Comparison of ENCODE assay signal across 10 cellular contexts in the genomic region with DNA sequence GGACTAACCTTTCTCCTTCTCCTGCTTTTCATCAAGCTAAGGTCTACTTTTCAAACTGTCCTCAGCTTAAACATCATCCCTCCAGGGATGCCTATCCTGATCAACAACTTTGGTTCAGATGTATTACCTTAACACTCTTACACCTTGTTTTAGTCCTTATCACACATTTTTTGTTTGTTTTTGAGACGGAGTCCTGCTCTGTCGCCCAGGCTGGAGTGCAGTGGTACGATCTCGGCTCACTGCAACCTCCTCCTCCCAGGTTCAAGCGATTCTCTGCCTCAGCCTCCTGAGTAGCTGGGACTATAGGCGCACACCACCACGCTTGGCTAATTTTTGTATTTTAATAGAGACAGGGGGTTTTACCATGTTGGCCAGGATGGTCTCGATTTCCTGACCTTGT. TPM values are rescaled to one million over a fixed set of nuclear protein-coding genes. Genes with fewer than 3 reads are reported as not detected.
DNase-seq lines count a peak whose midpoint lies in the region; ATAC-seq and TF ChIP-seq lines count a peak whose summit lies in the region.
"Not testable (repeated sequence)": the region's sequence is repeated elsewhere in the genome, so short reads cannot be mapped to it uniquely, and the experiment has no call there.
"Had no signal": no experiment of that assay in that cellular context is flagged by ENCODE, and none has a peak within 500 bp of the region (broad histone marks: within the 10 kb centered on the region; RNA-seq: fewer than 3 reads in every experiment).

No MANE protein-coding gene starts in this region.

- peaks cover 24% of the 10 kb centered on the region for H3K4me1 ChIP-seq in BLaER1
- not testable (repeated sequence) for H3K4me1 ChIP-seq in HUES48 (ENCODE audit: control insufficient read depth, insufficient read depth, low read length); SK-N-SH (ENCODE audit: control insufficient read depth in 1 of 2, insufficient read depth in 2 of 2, low read depth in 1 of 2, low read length in 1 of 2)

- H3K79me2 ChIP-seq in SK-N-SH (ENCODE audit: insufficient read depth) = peaks cover 39% of the 10 kb centered on the region

- peak overlapping the region; percentile 95 for H3K4me2 ChIP-seq in BLaER1
- peak overlapping the region; percentile 67 for H3K4me2 ChIP-seq in SK-N-SH

- H4K20me1 ChIP-seq in BLaER1; SK-N-SH (ENCODE audit: insufficient read depth): not testable (repeated sequence)

- not testable (repeated sequence) for H3K27me3 ChIP-seq in BLaER1; HUES48 (ENCODE audit: control insufficient read depth, insufficient read depth, low read length); SK-N-SH (ENCODE audit: insufficient read depth)

- H3K27me3 Mint-ChIP-seq in activated naive CD4-positive, alpha-beta T cell treated with anti-CD3 and anti-CD28 coated beads, Interleukin-2, amount 50 U/mL, for 24 hours; effector memory CD8-positive, alpha-beta T cell; stimulated activated naive CD8-positive, alpha-beta T cell treated with anti-CD3 and anti-CD28 coated beads, Interleukin-15, Interleukin-2, amounts not matched to agents 100 ng/mL and 50 ng/mL, for 24 hours: not testable (repeated sequence)
- H3K27me3 Mint-ChIP-seq in nephron progenitor cell (ENCODE audit: low read depth, poor library complexity) = peaks cover 13% of the 10 kb centered on the region

- H3K36me3 ChIP-seq in BLaER1 (peaks cover 35% of the 10 kb centered on the region), HUES48 (ENCODE audit: control insufficient read depth, insufficient read depth, low read length) (peaks cover 24% of the 10 kb centered on the region), SK-N-SH (replicated peaks in 1 of 2; ENCODE audit: control insufficient read depth in 1 of 2, insufficient read depth in 2 of 2, low read length in 1 of 2) (peaks cover 14 to 16% of the 10 kb centered on the region in 2 experiments)

- not testable (repeated sequence) for H3K36me3 Mint-ChIP-seq in activated naive CD4-positive, alpha-beta T cell treated with anti-CD3 and anti-CD28 coated beads, Interleukin-2, amount 50 U/mL, for 24 hours
- H3K36me3 Mint-ChIP-seq in effector memory CD8-positive, alpha-beta T cell (ENCODE audit: insufficient read depth) = peaks cover 32% of the 10 kb centered on the region
- H3K36me3 Mint-ChIP-seq in nephron progenitor cell (ENCODE audit: low read depth) = peaks cover 25% of the 10 kb centered on the region
- peaks cover 24% of the 10 kb centered on the region for H3K36me3 Mint-ChIP-seq in stimulated activated naive CD8-positive, alpha-beta T cell treated with anti-CD3 and anti-CD28 coated beads, Interleukin-15, Interleukin-2, amounts not matched to agents 100 ng/mL and 50 ng/mL, for 24 hours (ENCODE audit: low read depth)

- DNase-seq in SK-N-SH; effector memory CD8-positive, alpha-beta T cell; nephron progenitor cell: not testable (repeated sequence)

- peaks cover 42% of the 10 kb centered on the region for H3K4me1 Mint-ChIP-seq in activated naive CD4-positive, alpha-beta T cell treated with anti-CD3 and anti-CD28 coated beads, Interleukin-2, amount 50 U/mL, for 24 hours
- peaks cover 29 to 30% of the 10 kb centered on the region in 2 donors for H3K4me1 Mint-ChIP-seq in effector memory CD8-positive, alpha-beta T cell (ENCODE audit: low read depth in 2 of 2)
- peaks cover 22% of the 10 kb centered on the region for H3K4me1 Mint-ChIP-seq in nephron progenitor cell
- H3K4me1 Mint-ChIP-seq in stimulated activated naive CD8-positive, alpha-beta T cell treated with anti-CD3 and anti-CD28 coated beads, Interleukin-15, Interleukin-2, amounts not matched to agents 100 ng/mL and 50 ng/mL, for 24 hours (ENCODE audit: low read depth) = peaks cover 30% of the 10 kb centered on the region

- not testable (repeated sequence) for H3K9me2 ChIP-seq in SK-N-SH

- not testable (repeated sequence) for ATAC-seq in effector memory CD8-positive, alpha-beta T cell (replicated peaks)

- H3K27ac ChIP-seq in BLaER1 (peak overlapping the region; percentile 93), SK-N-SH (ENCODE audit: low read depth in 2 of 2, low read length in 1 of 2) (peak overlapping the region in 1 of 2 experiments; percentile 88; a peak in 1 of 4 replicates)
- H3K27ac ChIP-seq in HUES48 (ENCODE audit: low read depth, low read length) = not testable (repeated sequence)

- H3K9me3 Mint-ChIP-seq in activated naive CD4-positive, alpha-beta T cell treated with anti-CD3 and anti-CD28 coated beads, Interleukin-2, amount 50 U/mL, for 24 hours; effector memory CD8-positive, alpha-beta T cell; nephron progenitor cell; stimulated activated naive CD8-positive, alpha-beta T cell treated with anti-CD3 and anti-CD28 coated beads, Interleukin-15, Interleukin-2, amounts not matched to agents 100 ng/mL and 50 ng/mL, for 24 hours: not testable (repeated sequence)

- H2AFZ ChIP-seq in SK-N-SH (ENCODE audit: low read depth) = not testable (repeated sequence)

- POLR2A ChIA-PET in SK-N-SH (lab: Yijun Ruan, JAX) = interaction anchor here (1.4 to 2.1 kb wide), 2 partner anchors 22 to 93 kb away, joined by 4 to 10 read pairs; a partner anchor contains a TSS

- H3F3A ChIP-seq in SK-N-SH (replicated peaks; ENCODE audit: insufficient read depth) = not testable (repeated sequence)

- CTCF ChIA-PET in SK-N-SH (lab: Yijun Ruan, JAX) = interaction anchor here (0.9 to 3.3 kb wide), 2 partner anchors 14 to 193 kb away, joined by 3 to 21 read pairs; a partner anchor contains a TSS

- peak overlapping the region; percentile 30 for H3K27ac Mint-ChIP-seq in activated naive CD4-positive, alpha-beta T cell treated with anti-CD3 and anti-CD28 coated beads, Interleukin-2, amount 50 U/mL, for 24 hours
- peak overlapping the region; percentile 97 to 99 for H3K27ac Mint-ChIP-seq in effector memory CD8-positive, alpha-beta T cell
- peak overlapping the region; percentile 75 for H3K27ac Mint-ChIP-seq in nephron progenitor cell
- peak overlapping the region; percentile 98 for H3K27ac Mint-ChIP-seq in stimulated activated naive CD8-positive, alpha-beta T cell treated with anti-CD3 and anti-CD28 coated beads, Interleukin-15, Interleukin-2, amounts not matched to agents 100 ng/mL and 50 ng/mL, for 24 hours

- H3K9me3 ChIP-seq in BLaER1; HUES48 (ENCODE audit: control insufficient read depth, insufficient read depth, low read length); SK-N-SH; iPS-18c (ENCODE audit: control insufficient read depth, insufficient read depth, low read length): not testable (repeated sequence)

- peak overlapping the region; percentile 93 for H3K9ac ChIP-seq in BLaER1
- H3K9ac ChIP-seq in HUES48 (ENCODE audit: low read depth, low read length) = not testable (repeated sequence)
- H3K9ac ChIP-seq in SK-N-SH = peak overlapping the region; percentile 89

- not testable (repeated sequence) for TF ChIP-seq CTCF in SK-N-SH (IDR thresholded peaks at IDR 0.05); nephron progenitor cell (IDR thresholded peaks at IDR 0.05)

- peak overlapping the region; percentile 100 for H3K4me3 Mint-ChIP-seq in activated naive CD4-positive, alpha-beta T cell treated with anti-CD3 and anti-CD28 coated beads, Interleukin-2, amount 50 U/mL, for 24 hours
- H3K4me3 Mint-ChIP-seq in effector memory CD8-positive, alpha-beta T cell = peak overlapping the region; percentile 98 to 100
- H3K4me3 Mint-ChIP-seq in nephron progenitor cell = peak overlapping the region; percentile 96
- H3K4me3 Mint-ChIP-seq in stimulated activated naive CD8-positive, alpha-beta T cell treated with anti-CD3 and anti-CD28 coated beads, Interleukin-15, Interleukin-2, amounts not matched to agents 100 ng/mL and 50 ng/mL, for 24 hours = peak overlapping the region; percentile 98

- not testable (repeated sequence) for TF ChIP-seq RAD21 in SK-N-SH (IDR thresholded peaks at IDR 0.05; ENCODE audit: low read length)

- not testable (repeated sequence) for TF ChIP-seq EP300 in SK-N-SH (IDR thresholded peaks at IDR 0.05; ENCODE audit: borderline replicate concordance in 1 of 2, low read depth in 1 of 2, low read length in 1 of 2)

- peak overlapping the region; percentile 84 for H3K4me3 ChIP-seq in BLaER1
- peak overlapping the region; percentile 97 for H3K4me3 ChIP-seq in HUES48 (ENCODE audit: low read depth, low read length)
- peak overlapping the region; percentile 66 to 83 for H3K4me3 ChIP-seq in SK-N-SH (ENCODE audit: low read depth in 2 of 2, low read length in 1 of 2)
- H3K4me3 ChIP-seq in iPS-18c (ENCODE audit: insufficient read depth, low read depth, low read length) = peak overlapping the region; percentile 99

- whole genome bisulfite sequencing in SK-N-SH (ENCODE audit: low lambda C conversion rate) = 70% methylated on average over 8 of the region's 8 CpGs

RNA-seq across cellular contexts. Expression of a gene that starts 1.3 kb away (rescaled TPM):
- 80.2 and 104 TPM in 2 replicates for polyA plus RNA-seq in SK-N-SH (2012; rRNA removed)
- polyA plus RNA-seq in SK-N-SH (2012; cell fraction: cytosol; rRNA removed) = 83.8 and 84.8 TPM in 2 replicates
- 36.2 and 59.0 TPM in 2 replicates for polyA plus RNA-seq in SK-N-SH (2012; cell fraction: nucleus; rRNA removed)

RNA-seq across cellular contexts. Expression of a gene that starts 9.7 kb away (rescaled TPM):
- polyA plus RNA-seq in SK-N-SH (2012; rRNA removed) = 66.0 and 94.1 TPM in 2 replicates
- 63.4 and 71.2 TPM in 2 replicates for polyA plus RNA-seq in SK-N-SH (2012; cell fraction: cytosol; rRNA removed)
- polyA plus RNA-seq in SK-N-SH (2012; cell fraction: nucleus; rRNA removed) = 75.3 and 136 TPM in 2 replicates

RNA-seq across cellular contexts. Expression of a gene that starts 12.9 kb away (rescaled TPM):
- 0.57 and 0.59 TPM in 2 replicates for polyA plus RNA-seq in SK-N-SH (2012; rRNA removed)
- polyA plus RNA-seq in SK-N-SH (2012; cell fraction: cytosol; rRNA removed) = 0.20 and 0.37 TPM in 2 replicates
- polyA plus RNA-seq in SK-N-SH (2012; cell fraction: nucleus; rRNA removed) = 1.7 and 2.0 TPM in 2 replicates
- polyA plus RNA-seq: CD14-positive monocyte, liver had no signal

RNA-seq across cellular contexts. Expression of a gene that starts 22.7 kb away (rescaled TPM):
- 23.4 and 27.8 TPM in 2 replicates for polyA plus RNA-seq in SK-N-SH (2012; rRNA removed)
- polyA plus RNA-seq in SK-N-SH (2012; cell fraction: cytosol; rRNA removed) = 19.6 and 20.7 TPM in 2 replicates
- 61.7 and 92.2 TPM in 2 replicates for polyA plus RNA-seq in SK-N-SH (2012; cell fraction: nucleus; rRNA removed)

RNA-seq across cellular contexts. Expression of a gene that starts 23.0 kb away (rescaled TPM):
- polyA plus RNA-seq in SK-N-SH (2012; rRNA removed) = 4.5 and 5.1 TPM in 2 replicates
- 3.7 and 4.4 TPM in 2 replicates for polyA plus RNA-seq in SK-N-SH (2012; cell fraction: cytosol; rRNA removed)
- 7.1 and 7.3 TPM in 2 replicates for polyA plus RNA-seq in SK-N-SH (2012; cell fraction: nucleus; rRNA removed)

Comparison
In these comparisons a context has a peak if more than half of its experiments do, and no peak if none do; other contexts are left out.
1. H3K27ac Mint-ChIP-seq: peak in every context shown above with its lines; median percentile 98 in effector memory CD8-positive, alpha-beta T cell; 98 in stimulated activated naive CD8-positive, alpha-beta T cell treated with anti-CD3 and anti-CD28 coated beads, Interleukin-15, Interleukin-2, amounts not matched to agents 100 ng/mL and 50 ng/mL, for 24 hours; 75 in nephron progenitor cell; 30 in activated naive CD4-positive, alpha-beta T cell treated with anti-CD3 and anti-CD28 coated beads, Interleukin-2, amount 50 U/mL, for 24 hours.